In the genomic region with DNA sequence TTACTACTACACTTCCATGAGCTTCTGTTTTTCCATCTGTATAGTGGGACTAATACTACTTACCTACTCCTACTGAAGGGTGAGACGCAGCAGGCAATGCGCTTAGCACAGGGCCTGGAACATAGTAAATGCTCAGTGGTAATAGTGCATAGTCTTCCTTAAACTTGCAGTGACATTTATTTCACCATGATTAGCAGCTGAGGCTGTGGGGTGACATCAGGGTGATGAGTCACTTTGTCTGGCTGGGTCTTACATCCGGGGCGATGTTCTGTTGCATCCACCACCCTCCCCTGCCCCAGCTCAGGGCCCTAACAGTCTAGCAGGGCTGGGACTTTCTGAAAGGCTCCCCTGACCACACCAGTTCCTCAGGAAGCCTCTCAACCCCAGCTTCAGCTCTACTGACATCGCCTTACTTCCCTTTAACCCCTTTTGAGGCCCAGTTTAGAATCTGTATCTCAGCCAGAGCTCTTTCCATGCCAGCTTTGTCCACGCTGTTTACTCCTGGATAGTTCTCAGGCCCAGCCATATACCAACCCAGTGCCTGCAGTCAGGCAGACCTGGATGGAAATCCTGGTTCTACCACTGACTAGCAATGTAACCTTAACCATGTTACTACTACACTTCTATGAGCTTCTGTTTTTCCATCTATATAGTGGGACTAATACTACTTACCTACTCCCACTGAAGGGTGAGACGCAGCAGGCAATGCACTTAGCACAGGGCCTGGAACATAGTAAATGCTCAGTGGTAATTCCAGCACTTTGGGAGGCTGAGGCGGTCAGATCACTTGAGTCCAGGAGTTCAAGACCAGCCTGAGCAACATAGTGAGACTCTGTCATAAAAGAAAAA, we compare ENCODE assay signal across 8 cellular contexts.
DNase-seq lines count a peak whose midpoint lies in the region; ATAC-seq and TF ChIP-seq lines count a peak whose summit lies in the region.

No MANE protein-coding gene starts in this region.

- no peaks in the 10 kb centered on the region for H3K27me3 ChIP-seq in gastroesophageal sphincter

- TF ChIP-seq CTCF in gastroesophageal sphincter (IDR thresholded peaks at IDR 0.05) = no peak

- no peak for TF ChIP-seq POLR2A in gastroesophageal sphincter (IDR thresholded peaks at IDR 0.05)

- no peaks in the 10 kb centered on the region for H3K9me3 ChIP-seq in gastroesophageal sphincter

- H3K4me1 ChIP-seq in gastroesophageal sphincter = no peaks in the 10 kb centered on the region

- DNase-seq in NOMO-1 treated with dmso at 0.1 percent for 144 hours (lab: John Stamatoyannopoulos, UW; ENCODE audit: unreplicated experiment) (peak; percentile 83), D341Med (ENCODE audit: low spot score) (no peak), NCI-H2081 (lab: John Stamatoyannopoulos, UW) (no peak)
- DNase-seq in activated T-cell treated with anti-CD3 and anti-CD28 coated beads, Interleukin-2, amount 50 U/mL, for 1 hour = peak; percentile 78
- DNase-seq in stimulated activated CD4-positive, alpha-beta T cell treated with anti-CD3 and anti-CD28 coated beads, Interleukin-12 subunit alpha, Interleukin-12 subunit beta, amount 100 ng/mL, for 48 hours (ENCODE audit: low read depth in 2 of 3, low spot score in 1 of 3) = peak; percentile 60 to 67 (median 67)

- no peak overlapping the region for H3K4me3 ChIP-seq in gastroesophageal sphincter

- ATAC-seq in GM18498 (IDR thresholded peaks at IDR 0.05; ENCODE audit: unreplicated experiment) (peak; percentile 85), HG02798 (IDR thresholded peaks at IDR 0.05; ENCODE audit: poor library complexity, unreplicated experiment) (peak; percentile 88), gastroesophageal sphincter (peak; percentile 86)

- H3K27ac ChIP-seq in gastroesophageal sphincter = peak overlapping the region in 2 of 4 donors; percentile 4 to 51

- no peak for TF ChIP-seq EP300 in gastroesophageal sphincter (IDR thresholded peaks at IDR 0.05)

- WGBS in gastroesophageal sphincter (ENCODE audit: low coverage in 1 of 2), 2 donors = 84 to 89% methylated on average over 6 to 7 of the region's 8 CpGs

- H3K36me3 ChIP-seq in gastroesophageal sphincter = no peaks in the 10 kb centered on the region

Comparison
In these comparisons a context has a peak if more than half of its experiments do, and no peak if none do; other contexts are left out.
1. DNase-seq: peak in NOMO-1 treated with dmso at 0.1 percent for 144 hours (single experiment), activated T-cell treated with anti-CD3 and anti-CD28 coated beads, Interleukin-2, amount 50 U/mL, for 1 hour (single experiment) and stimulated activated CD4-positive, alpha-beta T cell treated with anti-CD3 and anti-CD28 coated beads, Interleukin-12 subunit alpha, Interleukin-12 subunit beta, amount 100 ng/mL, for 48 hours (3 of 3); none in D341Med (single experiment) and NCI-H2081 (0 of 2).
2. Peak in every context shown above with its lines, with median percentiles within 50 percentile points of each other: ATAC-seq.